ENCODE assay signal across 1 cellular context in genomic region chr11:120746395-120746794, GRCh38.
TF ChIP-seq lines count a peak whose summit lies in the region.

No MANE protein-coding gene starts in this region.

TF ChIP-seq in GM23338, 12 proteins besides CTCF, POLR2A, EP300 and RAD21 (continued from another document):
- no peak for TF ChIP-seq ZNF462 (CRISPR knock-in tag; IDR thresholded peaks at IDR 0.05)
- TF ChIP-seq JUNB (IDR thresholded peaks at IDR 0.05; ENCODE audit: unreplicated experiment): no peak
